In genomic region chrX:23907106-23907495, GRCh38 we compare ENCODE assay signal across 9 cellular contexts. TPM values are rescaled to one million over a fixed set of nuclear protein-coding genes. Genes with fewer than 3 reads are reported as not detected.
DNase-seq lines count a peak whose midpoint lies in the region; ATAC-seq, FAIRE-seq and TF ChIP-seq lines count a peak whose summit lies in the region.
"Had no signal": no experiment of that assay in that cellular context is flagged by ENCODE, and none has a peak within 500 bp of the region (broad histone marks: within the 10 kb centered on the region; RNA-seq: fewer than 3 reads in every experiment).

No MANE protein-coding gene starts in this region.

- H3K9me2 ChIP-seq in SK-N-SH, result no peaks in the 10 kb centered on the region

- POLR2A ChIA-PET in AG04449 (lab: Yijun Ruan, JAX), result interaction anchor here (0.6 kb wide), 1 partner anchor 144 kb away, joined by 3 read pairs; no protein-coding TSS in a partner anchor
- POLR2A ChIA-PET in SK-N-SH (lab: Yijun Ruan, JAX), result interaction anchor here (1.2 kb wide), 2 partner anchors 124 to 147 kb away, joined by 4 to 11 read pairs; partner anchors contain the start of gene SAT1

- 13% methylated on average over 12 of the region's 12 CpGs for WGBS in SK-N-SH (ENCODE audit: low lambda C conversion rate)
- WGBS in pancreas, 2 donors, result 1 to 40% methylated on average over 12 of the region's 12 CpGs

- no peaks in the 10 kb centered on the region for H3F3A ChIP-seq in SK-N-SH (replicated peaks; ENCODE audit: insufficient read depth)

- H2AFZ ChIP-seq in SK-N-SH (ENCODE audit: low read depth), result peak overlapping the region; percentile 64; the same call in 1 of the 2 replicates

- H3K36me3 ChIP-seq in SK-N-SH (replicated peaks in 1 of 2; ENCODE audit: control insufficient read depth in 1 of 2, insufficient read depth in 2 of 2, low read length in 1 of 2) (no peaks in the 10 kb centered on the region), pancreas (no peaks in the 10 kb centered on the region)

- H3K4me3 ChIP-seq in AG04449 (ENCODE audit: low read depth, low read length) (peak overlapping the region; percentile 67), SK-N-SH (ENCODE audit: low read depth in 2 of 2, low read length in 1 of 2) (peak overlapping the region; percentile 63 to 67), fibroblast of mammary gland (ENCODE audit: control insufficient read depth, low read depth, low read length) (peak overlapping the region; percentile 64), pancreas (peak overlapping the region; percentile 16 to 53 (median 40))

- intact Hi-C loops in pancreas (cut with DNase I), result loop anchor here in 1 of 3 donors (5.0 to 10.0 kb wide), 2 partner anchors 132 to 210 kb away; no protein-coding TSS in a partner anchor

- H3K79me2 ChIP-seq in SK-N-SH (ENCODE audit: insufficient read depth), result peaks cover 9% of the 10 kb centered on the region; the same call in 1 of the 2 replicates

- H3K9ac ChIP-seq in SK-N-SH, result peak overlapping the region; percentile 76

- no peak for TF ChIP-seq CTCF in AG04449 (IDR thresholded peaks at IDR 0.05; ENCODE audit: insufficient read depth, low read length, missing control alignments)
- TF ChIP-seq CTCF in SK-N-SH (IDR thresholded peaks at IDR 0.05), result no peak
- no peak for TF ChIP-seq CTCF in fibroblast of mammary gland (conservative IDR thresholded peaks at IDR 0.05; ENCODE audit: control insufficient read depth, insufficient read depth, low read depth, low read length)
- TF ChIP-seq CTCF in pancreas (IDR thresholded peaks at IDR 0.05), result no peak

- DNase-seq in AG04449 (ENCODE audit: low read depth, low spot score) (no peak), SK-N-SH (no peak), fibroblast of mammary gland (ENCODE audit: low read depth) (no peak), pancreas (peak in 1 of 6 donors; percentile 23), activated gamma-delta T cell (lab: John Stamatoyannopoulos, UW) (no peak)
- no peak for DNase-seq in stimulated activated CD4-positive, alpha-beta T cell treated with anti-CD3 and anti-CD28 coated beads, Interleukin-15, amount 100 ng/mL, for 24 hours

- no peak for FAIRE-seq in pancreas (lab: Jason Lieb, UNC)

- no peaks in the 10 kb centered on the region for H3K27me3 ChIP-seq in SK-N-SH (ENCODE audit: insufficient read depth)
- H3K27me3 ChIP-seq in pancreas, result no peaks in the 10 kb centered on the region

- peaks cover 0 to 2% of the 10 kb centered on the region in 2 experiments; a peak in 2 of 4 replicates for H3K4me1 ChIP-seq in SK-N-SH (ENCODE audit: control insufficient read depth in 1 of 2, insufficient read depth in 2 of 2, low read depth in 1 of 2, low read length in 1 of 2)
- peaks cover 0 to 6% (median 0%) of the 10 kb centered on the region in 3 donors for H3K4me1 ChIP-seq in pancreas

- H3K4me2 ChIP-seq in SK-N-SH, result peak overlapping the region; percentile 76

- peak; percentile 0 for ATAC-seq in GM21737 (IDR thresholded peaks at IDR 0.05; ENCODE audit: unreplicated experiment)
- peak in 3 of 4 donors; percentile 0 to 10 (median 8) for ATAC-seq in pancreas
- ATAC-seq in GM18519 (IDR thresholded peaks at IDR 0.05; ENCODE audit: low FRiP score, unreplicated experiment), result no peak

- H3K9me3 ChIP-seq in SK-N-SH (no peaks in the 10 kb centered on the region), pancreas (no peaks in the 10 kb centered on the region)

- CTCF ChIA-PET in AG04449 (lab: Yijun Ruan, JAX), result interaction anchor here (1.2 to 3.9 kb wide), 4 partner anchors 124 to 211 kb away, joined by 3 to 28 read pairs (median 8); partner anchors contain the start of genes EIF2S3 and SAT1
- CTCF ChIA-PET in SK-N-SH (lab: Yijun Ruan, JAX), result interaction anchor here (1.1 to 3.3 kb wide), 7 partner anchors 15 to 221 kb away, joined by 3 to 18 read pairs (median 5); partner anchors contain the start of genes EIF2S3 and SAT1

- H4K20me1 ChIP-seq in SK-N-SH (ENCODE audit: insufficient read depth), result no peaks in the 10 kb centered on the region

- H3K27ac ChIP-seq in SK-N-SH (ENCODE audit: low read depth in 2 of 2, low read length in 1 of 2), result peak overlapping the region; percentile 76 to 81
- H3K27ac ChIP-seq in pancreas, result peak overlapping the region; percentile 80 to 84 (median 82)

- TF ChIP-seq EP300 in SK-N-SH (IDR thresholded peaks at IDR 0.05; ENCODE audit: borderline replicate concordance in 1 of 2, low read depth in 1 of 2, low read length in 1 of 2), result no peak

- TF ChIP-seq RAD21 in SK-N-SH (IDR thresholded peaks at IDR 0.05; ENCODE audit: low read length), result no peak

TF ChIP-seq in SK-N-SH, 30 proteins besides CTCF, POLR2A, EP300 and RAD21:
- no peak for TF ChIP-seq TAF1 (IDR thresholded peaks at IDR 0.05; ENCODE audit: borderline replicate concordance, low read depth, low read length)
- no peak for TF ChIP-seq EZH2phosphoT487 (IDR thresholded peaks at IDR 0.05; ENCODE audit: borderline replicate concordance, low read depth)
- no peak for TF ChIP-seq ZBTB33 (IDR thresholded peaks at IDR 0.05; ENCODE audit: borderline replicate concordance, low read depth)
- TF ChIP-seq YY1 (IDR thresholded peaks at IDR 0.05; ENCODE audit: low read depth), result no peak
- TF ChIP-seq SIN3A (IDR thresholded peaks at IDR 0.05; ENCODE audit: borderline replicate concordance, low read depth, low read length), result no peak
- TF ChIP-seq MXI1 (IDR thresholded peaks at IDR 0.05; ENCODE audit: low read depth, low read length), result no peak
- TF ChIP-seq USF1 (IDR thresholded peaks at IDR 0.05; ENCODE audit: borderline replicate concordance, low read depth), result no peak
- TF ChIP-seq RFX5 (IDR thresholded peaks at IDR 0.05; ENCODE audit: low read length), result no peak
- no peak for TF ChIP-seq FOXM1 (IDR thresholded peaks at IDR 0.05; ENCODE audit: low read depth)
- no peak for TF ChIP-seq GATA2 (CRISPR knock-in tag; IDR thresholded peaks at IDR 0.05)
- TF ChIP-seq TEAD4 (IDR thresholded peaks at IDR 0.05; ENCODE audit: borderline replicate concordance, insufficient read depth), result no peak
- no peak for TF ChIP-seq ELF1 (IDR thresholded peaks at IDR 0.05)
- TF ChIP-seq JUND (IDR thresholded peaks at IDR 0.05), result no peak
TF ChIP-seq in SK-N-SH: peak in this region for 0.

RNA-seq across cellular contexts. Expression of gene APOO, which starts 0.6 kb away (rescaled TPM):
- polyA plus RNA-seq in SK-N-SH (2012; rRNA removed) (20.3 and 22.0 TPM in 2 replicates), pancreas (10 to 100 TPM in 1 of 2 donors, 1 to 10 TPM in 1; 10.0 to 16.9 TPM)
- 26.1 and 31.1 TPM in 2 replicates for polyA plus RNA-seq in SK-N-SH (2012; cell fraction: cytosol; rRNA removed)
- 5.4 and 8.5 TPM in 2 replicates for polyA plus RNA-seq in SK-N-SH (2012; cell fraction: nucleus; rRNA removed)
- 10 to 100 TPM in 1 of 6 donors, 1 to 10 TPM in 5; 4.8 to 11.5 (median 7.6) TPM for total RNA-seq in pancreas

RNA-seq across cellular contexts. Expression of gene CXorf58, which starts 0.7 kb away (rescaled TPM):
- polyA plus RNA-seq in SK-N-SH (2012; rRNA removed) (not detected in 2 replicates), pancreas (under 1 TPM; 0.07 to 0.19 TPM)
- polyA plus RNA-seq in SK-N-SH (2012; cell fraction: cytosol; rRNA removed), result 0.01 TPM in 2 replicates
- 0.02 TPM in 1 of 2 replicates, not detected in the other for polyA plus RNA-seq in SK-N-SH (2012; cell fraction: nucleus; rRNA removed)
- under 1 TPM in 5 of 6 donors, not detected in 1; 0.09 to 0.40 (median 0.16) TPM for total RNA-seq in pancreas
- total RNA-seq: lung microvascular endothelial cell had no signal
